In the genomic region with DNA sequence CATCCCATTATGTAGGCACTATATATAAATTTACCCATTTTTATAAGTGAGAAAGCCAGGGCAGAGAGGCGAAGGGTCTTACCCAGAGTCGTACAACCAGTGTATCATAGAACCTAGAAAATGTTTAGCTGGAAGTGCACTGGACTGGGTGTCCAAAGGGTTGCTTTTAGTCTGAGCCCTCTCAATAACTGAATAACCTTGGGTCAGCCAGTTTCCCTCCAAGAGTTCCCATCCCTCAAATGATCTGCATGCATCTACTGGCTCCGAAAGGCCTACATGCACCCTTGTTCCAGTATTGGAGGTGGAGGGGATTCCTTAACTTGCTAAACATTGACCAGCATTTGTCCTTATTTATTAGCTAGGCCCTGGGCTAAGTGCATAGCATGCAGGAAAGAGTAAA, we compare ENCODE assay signal across 6 cellular contexts. TPM values are rescaled to one million over a fixed set of nuclear protein-coding genes. Genes with fewer than 3 reads are reported as not detected.
"Had no signal": no experiment of that assay in that cellular context is flagged by ENCODE, and none has a peak within 500 bp of the region (broad histone marks: within the 10 kb centered on the region; RNA-seq: fewer than 3 reads in every experiment).

No MANE protein-coding gene starts in this region.

- H3K36me3 Mint-ChIP-seq: IgD-negative memory B cell had no signal

- H3K4me3 Mint-ChIP-seq: GM23338, H9 had no signal

- H3K4me3 ChIP-seq: GM23338 had no signal

- H3K27ac ChIP-seq: HL-60 had no signal

- DNase-seq: H9, HCEC 1CT had no signal

- H3K9me3 Mint-ChIP-seq: GM23338, H9, IgD-negative memory B cell had no signal

- H3K27ac Mint-ChIP-seq: GM23338, H9, IgD-negative memory B cell had no signal

- ATAC-seq: GM23338, HepG2 had no signal

- H3K27me3 Mint-ChIP-seq: IgD-negative memory B cell had no signal

RNA-seq across cellular contexts. Expression of gene SNPH, which starts 3.8 kb away (rescaled TPM):
- polyA plus RNA-seq: HepG2 had no signal

RNA-seq across cellular contexts. Expression of gene RAD21L1, which starts 44.0 kb away (rescaled TPM):
- total RNA-seq: H9, HepG2 had no signal
- polyA plus RNA-seq: HepG2, IgD-negative memory B cell had no signal
